ENCODE assay signal across 1 cellular context in genomic region chr12:103852498-103852992, GRCh38.
TF ChIP-seq lines count a peak whose summit lies in the region.

No MANE protein-coding gene starts in this region.

TF ChIP-seq in WTC11, 78 proteins besides CTCF, POLR2A, EP300 and RAD21 (continued from another document):
- TF ChIP-seq ZNF281 (CRISPR knock-in tag; IDR thresholded peaks at IDR 0.05), result no peak
- no peak for TF ChIP-seq SP1 (CRISPR knock-in tag; conservative IDR thresholded peaks at IDR 0.05)
- TF ChIP-seq IRF1 (CRISPR knock-in tag; IDR thresholded peaks at IDR 0.05), result no peak
- no peak for TF ChIP-seq MYBL2 (CRISPR knock-in tag; IDR thresholded peaks at IDR 0.05)
- TF ChIP-seq GRHL2 (CRISPR knock-in tag; IDR thresholded peaks at IDR 0.05; ENCODE audit: insufficient replicate concordance, severe bottlenecking), result no peak
